Comparison of ENCODE assay signal across 9 cellular contexts in the genomic region with DNA sequence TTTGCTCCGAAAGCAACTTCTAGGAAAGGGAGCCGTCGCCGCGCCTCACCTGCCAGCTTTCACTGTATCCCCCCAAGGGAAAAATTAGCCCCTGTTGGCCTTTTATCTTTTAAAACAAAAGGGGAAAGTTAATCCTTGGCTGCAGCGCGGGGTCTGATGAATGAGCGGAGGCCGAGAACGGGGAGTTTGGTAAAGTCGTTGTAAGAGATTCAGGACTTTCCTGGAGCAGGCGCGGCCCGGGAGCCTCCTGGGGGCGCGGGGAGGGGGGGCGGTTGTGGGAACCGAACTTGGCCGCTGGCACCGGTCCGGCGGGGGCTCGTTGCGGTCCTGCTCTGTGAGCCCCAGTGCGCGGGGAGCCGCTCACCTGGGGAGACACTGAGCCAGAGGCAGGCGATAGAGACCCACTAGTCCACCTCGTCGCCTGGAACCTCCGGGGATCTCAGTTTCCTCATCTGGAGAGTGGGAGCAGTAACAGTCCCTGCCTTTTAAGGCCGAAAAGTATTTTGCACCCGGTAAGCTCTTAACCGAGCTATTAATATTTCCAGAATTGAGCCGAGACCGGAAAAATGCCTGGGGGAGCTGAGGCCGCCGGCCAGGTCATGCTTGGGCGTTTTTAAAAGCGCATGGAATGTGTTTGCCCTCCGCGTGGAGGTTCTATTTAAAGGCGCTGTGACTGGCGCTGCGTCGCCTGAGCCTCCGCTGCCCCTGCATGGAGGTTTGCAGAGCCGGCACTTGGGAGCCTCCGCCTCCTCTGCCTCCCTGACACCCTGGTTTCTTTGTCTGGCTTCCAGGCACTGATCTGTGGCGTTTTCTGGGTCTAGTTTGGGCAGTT. TPM values are rescaled to one million over a fixed set of nuclear protein-coding genes. Genes with fewer than 3 reads are reported as not detected.
A peak's percentile ranks its signal among the peaks of the same experiment; 100 is the strongest.
DNase-seq lines count a peak whose midpoint lies in the region; ATAC-seq and TF ChIP-seq lines count a peak whose summit lies in the region.
"Had no signal": no experiment of that assay in that cellular context is flagged by ENCODE, and none has a peak within 500 bp of the region (broad histone marks: within the 10 kb centered on the region; RNA-seq: fewer than 3 reads in every experiment).

No MANE protein-coding gene starts in this region.

- peaks cover 3% of the 10 kb centered on the region for H3K4me1 ChIP-seq in iPS DF 6.9 (ENCODE audit: control insufficient read depth, insufficient read depth, low read length)

- no peak for ATAC-seq in activated T-helper 17 cell treated with anti-CD3 and anti-CD28 coated beads, Interleukin-2, amount 50 U/mL, for 72 hours (replicated peaks)
- ATAC-seq in sciatic nerve, result no peak
- ATAC-seq in GM21447 (IDR thresholded peaks at IDR 0.05; ENCODE audit: unreplicated experiment), result no peak

- no peaks in the 10 kb centered on the region for H3K36me3 Mint-ChIP-seq in activated T-helper 17 cell treated with anti-CD3 and anti-CD28 coated beads, Interleukin-2, amount 50 U/mL, for 72 hours (ENCODE audit: low read depth)

- peak overlapping the region; percentile 14 for H3K4me3 Mint-ChIP-seq in activated T-helper 17 cell treated with anti-CD3 and anti-CD28 coated beads, Interleukin-2, amount 50 U/mL, for 72 hours
- H3K4me3 Mint-ChIP-seq: activated CD4-positive, alpha-beta T cell treated with anti-CD3 and anti-CD28 coated beads for 36 hours had no signal

- H3K27me3 Mint-ChIP-seq in activated T-helper 17 cell treated with anti-CD3 and anti-CD28 coated beads, Interleukin-2, amount 50 U/mL, for 72 hours, result peaks cover 36% of the 10 kb centered on the region

- peak; percentile 39 for DNase-seq in GM20000 (ENCODE audit: low spot score)
- no peak for DNase-seq in iPS DF 6.9 (ENCODE audit: low read depth, low spot score)
- peak; percentile 64 for DNase-seq in sciatic nerve (ENCODE audit: low spot score)
- no peak for DNase-seq in NCI-H1436 treated with DMSO at 0.1 percent for 48 hours (lab: John Stamatoyannopoulos, UW)
- DNase-seq in NCI-H526 treated with DMSO at 0.1 percent for 48 hours (lab: John Stamatoyannopoulos, UW), result no peak
- no peak for DNase-seq in stimulated activated CD4-positive, alpha-beta T cell treated with anti-CD3 and anti-CD28 coated beads, Interleukin-4, amount 100 ng/mL, for 24 hours

- no peaks in the 10 kb centered on the region for H3K9me3 ChIP-seq in iPS DF 6.9 (ENCODE audit: control insufficient read depth, insufficient read depth, low read length)

- no peak overlapping the region for H3K27ac ChIP-seq in iPS DF 6.9 (ENCODE audit: low read length)

- H3K36me3 ChIP-seq in iPS DF 6.9 (ENCODE audit: control insufficient read depth, insufficient read depth, low read length), result no peaks in the 10 kb centered on the region

- WGBS in iPS DF 6.9 (ENCODE audit: insufficient coverage, insufficient read length), result no CpG with 5 or more reads among the region's 50 CpGs

- peak overlapping the region; percentile 45; the same call in 1 of the 2 replicates for H3K4me3 ChIP-seq in iPS DF 6.9 (ENCODE audit: low read length)

- H3K27me3 ChIP-seq in iPS DF 6.9 (ENCODE audit: control insufficient read depth, insufficient read depth, low read length), result peaks cover 31% of the 10 kb centered on the region

- no peak overlapping the region for H3K27ac Mint-ChIP-seq in activated T-helper 17 cell treated with anti-CD3 and anti-CD28 coated beads, Interleukin-2, amount 50 U/mL, for 72 hours
- H3K27ac Mint-ChIP-seq: activated CD4-positive, alpha-beta T cell treated with anti-CD3 and anti-CD28 coated beads for 36 hours had no signal

- no peaks in the 10 kb centered on the region for H3K9me3 Mint-ChIP-seq in activated T-helper 17 cell treated with anti-CD3 and anti-CD28 coated beads, Interleukin-2, amount 50 U/mL, for 72 hours

- intact Hi-C loops in sciatic nerve (cut with DNase I), result no loop called here

- H3K4me1 Mint-ChIP-seq in activated T-helper 17 cell treated with anti-CD3 and anti-CD28 coated beads, Interleukin-2, amount 50 U/mL, for 72 hours, result peaks cover 6% of the 10 kb centered on the region

- TF ChIP-seq CTCF in GM20000 (IDR thresholded peaks at IDR 0.05; ENCODE audit: extremely low read depth, missing control alignments), result no peak

RNA-seq across cellular contexts. Expression of a gene that starts 1.1 kb away (rescaled TPM):
- total RNA-seq in activated T-helper 17 cell treated with anti-CD3 and anti-CD28 coated beads, Interleukin-2, amount 50 U/mL, for 72 hours, result 1 to 10 TPM in 1 of 2 donors, under 1 TPM in 1; 0.71 to 1.1 TPM
- total RNA-seq in sciatic nerve, result 41.9 TPM

Comparison
In these comparisons a context has a peak if more than half of its experiments do, and no peak if none do; other contexts are left out.
1. DNase-seq: peak in GM20000 (single experiment) and sciatic nerve (single experiment); none in iPS DF 6.9 (single experiment), NCI-H1436 treated with DMSO at 0.1 percent for 48 hours (single experiment), NCI-H526 treated with DMSO at 0.1 percent for 48 hours (single experiment) and stimulated activated CD4-positive, alpha-beta T cell treated with anti-CD3 and anti-CD28 coated beads, Interleukin-4, amount 100 ng/mL, for 24 hours (single experiment).
2. RNA of a gene that starts 1.1 kb away (total RNA-seq): 41.9 TPM in sciatic nerve (single experiment); 0.71 to 1.1 TPM in activated T-helper 17 cell treated with anti-CD3 and anti-CD28 coated beads, Interleukin-2, amount 50 U/mL, for 72 hours; every median in the first group is over 10 times any median in the second.